8 cellular contexts compared by ENCODE assay signal in genomic region chr10:103693070-103693811, GRCh38.
DNase-seq lines count a peak whose midpoint lies in the region; ATAC-seq and TF ChIP-seq lines count a peak whose summit lies in the region.

No MANE protein-coding gene starts in this region.

- H3K4me3 Mint-ChIP-seq in Calu3 (ENCODE audit: low read depth, unreplicated experiment), result peak overlapping the region; percentile 52

- no TSS peak for BruUV-seq in Calu3 (replicated peaks; lab: Mats Ljungman, UMichigan)

- TF ChIP-seq EP300 in tibial nerve (IDR thresholded peaks at IDR 0.05), result no peak

- no peaks in the 10 kb centered on the region for H3K36me3 Mint-ChIP-seq in Calu3 (ENCODE audit: insufficient read depth, unreplicated experiment)

- H3K36me3 ChIP-seq in tibial nerve, result no peaks in the 10 kb centered on the region

- no peaks in the 10 kb centered on the region for H3K9me3 ChIP-seq in tibial nerve

- TF ChIP-seq CTCF in Calu3 (IDR thresholded peaks at IDR 0.05; ENCODE audit: unreplicated experiment) (no peak), tibial nerve (IDR thresholded peaks at IDR 0.05) (no peak)

- H3K4me1 ChIP-seq in tibial nerve, result peaks cover 4 to 89% (median 50%) of the 10 kb centered on the region in 4 donors

- peak; percentile 15 for ATAC-seq in GM19463 (IDR thresholded peaks at IDR 0.05; ENCODE audit: unreplicated experiment)

- H3K4me1 Mint-ChIP-seq in Calu3 (ENCODE audit: low read depth, unreplicated experiment), result peaks cover 17% of the 10 kb centered on the region

- peaks cover 22% of the 10 kb centered on the region for H3K27me3 Mint-ChIP-seq in Calu3 (ENCODE audit: unreplicated experiment)

- CTCF ChIA-PET in Calu3 (lab: Charles Lee), result interaction anchor here (0.7 kb wide), 1 partner anchor 631 kb away, joined by 4 read pairs; no protein-coding TSS in a partner anchor

- intact Hi-C loops in Calu3 (cut with micrococcal nuclease; ENCODE audit: unreplicated experiment), result no loop called here

- no peaks in the 10 kb centered on the region for H3K9me3 Mint-ChIP-seq in Calu3 (ENCODE audit: low read depth, unreplicated experiment)

- TF ChIP-seq POLR2A in tibial nerve (IDR thresholded peaks at IDR 0.05), result peak in 1 of 2 donors; percentile 8

- DNase-seq in Calu3 (no peak), NCI-H69 (lab: John Stamatoyannopoulos, UW) (peak; percentile 41), left kidney (ENCODE audit: low read depth, low spot score) (peak; percentile 41), tibial nerve (ENCODE audit: low spot score in 2 of 2) (no peak), putamen (ENCODE audit: low spot score) (no peak), SKM-1 (lab: John Stamatoyannopoulos, UW; ENCODE audit: unreplicated experiment) (no peak)

- H3K27me3 ChIP-seq in tibial nerve, result no peaks in the 10 kb centered on the region

- WGBS in tibial nerve, 2 donors, result 16 to 24% methylated on average over 12 to 20 of the region's 62 CpGs

- H3K4me3 ChIP-seq in tibial nerve, result peak overlapping the region; percentile 37 to 61 (median 50)

- no peak overlapping the region for H3K27ac Mint-ChIP-seq in Calu3 (ENCODE audit: unreplicated experiment)

- H3K27ac ChIP-seq in angular gyrus (ENCODE audit: low read depth, low read length) (peak overlapping the region; percentile 92), tibial nerve (peak overlapping the region; percentile 66 to 97 (median 80))

Comparison
In these comparisons a context has a peak if more than half of its experiments do, and no peak if none do; other contexts are left out.
1. DNase-seq: peak in NCI-H69 (single experiment) and left kidney (single experiment); none in Calu3 (single experiment), tibial nerve (0 of 2), putamen (single experiment) and SKM-1 (single experiment).